19 cellular contexts compared by ENCODE assay signal in genomic region chr22:35616043-35616442, GRCh38. TPM values are rescaled to one million over a fixed set of nuclear protein-coding genes. Genes with fewer than 3 reads are reported as not detected.
"Had no signal": no experiment of that assay in that cellular context is flagged by ENCODE, and none has a peak within 500 bp of the region (broad histone marks: within the 10 kb centered on the region; RNA-seq: fewer than 3 reads in every experiment).

No MANE protein-coding gene starts in this region.

- DNase-seq: activated CD4-positive, alpha-beta T cell treated with anti-CD3 and anti-CD28 coated beads, Interleukin-2, amount 50 U/mL, for 4 hours; activated T-cell treated with anti-CD3 and anti-CD28 coated beads for 4 hours; amygdala; foreskin melanocyte; head of caudate nucleus; immature natural killer cell; lower lobe of right lung; natural killer cell; sigmoid colon; spleen; stimulated activated CD4-positive, alpha-beta T cell treated with anti-CD3 and anti-CD28 coated beads, Interleukin-4, amount 100 ng/mL, for 4 hours; stimulated activated naive B cell treated with anti-CD40 and anti-IgM and Interleukin-4, amounts not matched to agents 10 μg/mL and 1 μg/mL and 100 μg/mL, for 72 hours; T1000; thyroid gland had no signal

- ATAC-seq: activated CD4-positive, CD25-positive, alpha-beta regulatory T cell treated with anti-CD3 and anti-CD28 coated beads, Interleukin-2, amount 50 U/mL, for 24 hours; lower lobe of right lung; stimulated activated naive B cell treated with anti-CD40 and anti-IgM and Interleukin-4, amounts not matched to agents 10 μg/mL and 1 μg/mL and 100 μg/mL, for 72 hours had no signal

- H3K27ac ChIP-seq: coronary artery, lower lobe of right lung, sigmoid colon, spleen, thyroid gland had no signal

- H3K4me3 ChIP-seq: coronary artery, lower lobe of right lung, ovary, sigmoid colon, spleen, thyroid gland had no signal

- H3K4me1 ChIP-seq: lower lobe of right lung, thyroid gland had no signal

- H3K9me3 ChIP-seq: lower lobe of right lung, ovary, sigmoid colon, spleen, thyroid gland had no signal

- H3K27me3 ChIP-seq: ovary, sigmoid colon, thyroid gland had no signal

- H3K36me3 ChIP-seq: lower lobe of right lung, ovary, sigmoid colon, spleen, thyroid gland had no signal

RNA-seq across cellular contexts. Expression of gene MB, which starts 1.1 kb away (rescaled TPM):
- total RNA-seq: epithelial cell of proximal tubule, natural killer cell, pulmonary artery endothelial cell had no signal
